In the genomic region with DNA sequence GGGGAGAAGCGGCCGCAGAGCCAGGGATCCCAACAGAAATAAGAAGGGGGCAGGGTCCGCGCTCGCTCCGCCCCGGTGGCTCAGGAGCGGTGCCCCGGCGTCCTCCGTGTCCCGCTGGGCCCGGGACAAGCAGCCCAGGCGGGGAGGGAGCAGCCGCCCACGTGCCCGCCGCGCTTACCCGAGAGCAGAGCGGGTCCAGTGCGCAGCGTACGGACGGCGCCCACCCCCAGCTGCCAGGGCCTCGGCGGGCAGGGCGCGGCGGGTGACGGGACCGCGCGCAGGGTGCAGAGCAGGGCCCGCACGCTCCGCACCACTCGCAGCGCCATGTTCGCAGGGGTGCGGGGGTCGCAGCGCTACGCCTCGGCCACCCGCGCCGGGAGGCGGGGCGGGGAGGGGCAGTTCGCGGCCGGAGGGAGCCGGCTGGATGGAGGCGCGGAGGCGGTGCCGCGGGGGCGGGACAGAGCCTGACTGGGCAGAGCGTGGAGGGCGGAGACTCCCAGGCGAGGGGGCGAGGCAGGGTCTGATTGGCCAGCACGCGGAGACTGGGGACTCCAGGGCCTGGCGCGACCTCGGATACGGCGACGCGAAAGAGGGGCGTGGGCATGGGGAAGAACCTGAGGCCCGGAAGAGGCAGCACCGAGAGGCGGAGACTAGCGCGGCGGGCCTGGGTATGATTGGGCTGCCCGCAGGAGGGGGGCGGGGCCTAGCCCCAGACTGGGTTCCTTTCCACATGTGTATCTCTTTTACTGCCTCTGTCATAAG, we compare ENCODE assay signal across 8 cellular contexts. TPM values are rescaled to one million over a fixed set of nuclear protein-coding genes. Genes with fewer than 3 reads are reported as not detected.
A peak's percentile ranks its signal among the peaks of the same experiment; 100 is the strongest.
DNase-seq lines count a peak whose midpoint lies in the region; ATAC-seq and TF ChIP-seq lines count a peak whose summit lies in the region.

GCSH (minus strand) TSS at position 443 of the 762 bp plus-strand sequence; CDS start at position 326, 117 bp downstream.

- H2AFZ ChIP-seq in trophoblast cell (ENCODE audit: insufficient read depth, low read length, poor library complexity), result peak within 1 kb of the TSS; percentile 77

- H3K4me3 ChIP-seq in GM12864 (ENCODE audit: low read depth, low read length) (peak within 1 kb of the TSS; percentile 88), trophoblast cell (ENCODE audit: low read depth, low read length) (peak within 1 kb of the TSS; percentile 95), transverse colon (peak within 1 kb of the TSS; percentile 65 to 77 (median 76))

- H3K79me2 ChIP-seq in trophoblast cell (ENCODE audit: control insufficient read depth, insufficient read depth, low read length, poor library complexity), result peaks cover 6% of the 10 kb centered on the region

- H3K27me3 ChIP-seq in trophoblast cell (ENCODE audit: insufficient read depth, low read length), result no peaks in the 10 kb centered on the region
- no peaks in the 10 kb centered on the region for H3K27me3 ChIP-seq in transverse colon

- H3K79me1 ChIP-seq in trophoblast cell (ENCODE audit: low read length), result peaks cover 3% of the 10 kb centered on the region

- peak within 1 kb of the TSS; percentile 90 for H3K9ac ChIP-seq in trophoblast cell (ENCODE audit: low read length)

- H3K4ac ChIP-seq in trophoblast cell (ENCODE audit: low read depth, low read length), result peak within 1 kb of the TSS; percentile 86

- peak within 1 kb of the TSS; percentile 35 for H4K12ac ChIP-seq in trophoblast cell (ENCODE audit: low read depth, low read length)

- H2BK12ac ChIP-seq in trophoblast cell (ENCODE audit: low read length), result no peak within 1 kb of the TSS

- intact Hi-C loops in cardiac septum (cut with DNase I), result loop anchor here (5.0 to 10.0 kb wide), 3 partner anchors 59 to 219 kb away; partner anchors contain the start of genes ATMIN and GAN
- intact Hi-C loops in transverse colon (cut with DNase I; ENCODE audit: low total_unique reads), result loop anchor here (10.0 kb wide), 1 partner anchor 91 kb away; the partner anchor contains the start of genes CENPN and CMC2

- H3K27ac ChIP-seq in adipose tissue (ENCODE audit: low read depth, low read length) (no peak within 1 kb of the TSS), trophoblast cell (ENCODE audit: low read depth, low read length) (peak within 1 kb of the TSS; percentile 57), transverse colon (peak within 1 kb of the TSS; percentile 77 to 90 (median 86))

- TF ChIP-seq CTCF in GM12864 (IDR thresholded peaks at IDR 0.05; ENCODE audit: low read depth, low read length, missing control alignments) (no peak), transverse colon (IDR thresholded peaks at IDR 0.05) (no peak)

- H3K36me3 ChIP-seq in trophoblast cell (ENCODE audit: control insufficient read depth in 1 of 2, insufficient read depth in 2 of 2, low read length in 2 of 2), result no peaks in the 10 kb centered on the region
- no peaks in the 10 kb centered on the region for H3K36me3 ChIP-seq in transverse colon

- ATAC-seq in HG02763 (IDR thresholded peaks at IDR 0.05; ENCODE audit: unreplicated experiment), result peak; percentile 99

- H4K91ac ChIP-seq in trophoblast cell (ENCODE audit: low read depth, low read length), result peak within 1 kb of the TSS; percentile 72

- H3K4me1 ChIP-seq in trophoblast cell (ENCODE audit: control insufficient read depth in 1 of 2, insufficient read depth in 2 of 2, low read length in 2 of 2) (peaks cover 5 to 8% of the 10 kb centered on the region in 2 experiments), transverse colon (peaks cover 0 to 15% (median 3%) of the 10 kb centered on the region in 4 donors)

- peak within 1 kb of the TSS; percentile 74 for H3K18ac ChIP-seq in trophoblast cell (ENCODE audit: low read length)

- TF ChIP-seq POLR2A in transverse colon (IDR thresholded peaks at IDR 0.05), result no peak

- in situ Hi-C loops in transverse colon (cut with MboI; ENCODE audit: low pct_ligation_motif_present in 1 of 4, low pct_unique_long_range_greater_than_20kb in 1 of 4, low sequenced_read_pairs in 3 of 4), result no loop called here

- peak within 1 kb of the TSS; percentile 60 for H2BK120ac ChIP-seq in trophoblast cell (ENCODE audit: insufficient read depth, low read length, poor library complexity)

- H3K23ac ChIP-seq in trophoblast cell (ENCODE audit: low read length), result no peak within 1 kb of the TSS

- TF ChIP-seq EP300 in transverse colon (IDR thresholded peaks at IDR 0.05; ENCODE audit: low read depth), result no peak

- peak; percentile 96 for DNase-seq in GM12864 (ENCODE audit: low read depth)
- DNase-seq in NCI-H1417 treated with DMSO at 0.1 percent for 48 hours (lab: John Stamatoyannopoulos, UW), result peak; percentile 87
- DNase-seq in SW480 (ENCODE audit: low spot score), result peak; percentile 97
- DNase-seq in cardiac septum (ENCODE audit: low spot score), result peak; percentile 100
- DNase-seq in trophoblast cell, result peak; percentile 99
- peak; percentile 99 for DNase-seq in transverse colon

- H3K9me3 ChIP-seq in trophoblast cell (ENCODE audit: insufficient read depth, low read depth, low read length) (no peaks in the 10 kb centered on the region), transverse colon (no peaks in the 10 kb centered on the region)

- H4K8ac ChIP-seq in trophoblast cell (ENCODE audit: low read depth, low read length), result peak within 1 kb of the TSS; percentile 71

- peak within 1 kb of the TSS; percentile 61 for H2BK5ac ChIP-seq in trophoblast cell (ENCODE audit: low read depth, low read length, poor library complexity)

- 2 to 3% (median 3%) methylated on average over 50 to 79 of the region's 83 CpGs for WGBS in adipose tissue, 3 donors
- no CpG with 5 or more reads among the region's 83 CpGs for WGBS in trophoblast cell (ENCODE audit: extremely low coverage, insufficient coverage, insufficient read length)
- WGBS in transverse colon (ENCODE audit: low coverage in 1 of 2), 2 donors, result 0% methylated on average over 6 to 17 of the region's 83 CpGs

- H3K14ac ChIP-seq in trophoblast cell (ENCODE audit: low read length), result peak within 1 kb of the TSS; percentile 21

- H2AK5ac ChIP-seq in trophoblast cell (ENCODE audit: low read length), result peak within 1 kb of the TSS; percentile 65

- peak within 1 kb of the TSS; percentile 97 for H3K4me2 ChIP-seq in trophoblast cell (ENCODE audit: low read length)

RNA-seq across cellular contexts. Expression of gene GCSH, which starts in this region (rescaled TPM):
- 10 to 100 TPM; 20.1 to 65.1 (median 62.8) TPM for polyA plus RNA-seq in adipose tissue
- 35.2 TPM for total RNA-seq in cardiac septum
- polyA plus RNA-seq in trophoblast cell (2013), result 93.4 and 99.0 TPM in 2 replicates
- 10 to 100 TPM in 1 of 4 donors, 1 to 10 TPM in 2, not detected in 1; 5.6 to 13.0 (median 8.9) TPM for total RNA-seq in transverse colon
